1 cellular context compared by ENCODE assay signal in genomic region chr10:32445740-32446615, GRCh38.
A peak's percentile ranks its signal among the peaks of the same experiment; 100 is the strongest.
TF ChIP-seq lines count a peak whose summit lies in the region.

Gene CCDC7 (plus strand): TSS chr10:32446140. CDS start chr10:32451643, 5,503 bp downstream.

TF ChIP-seq in HEK293, 187 proteins besides CTCF, POLR2A, EP300 and RAD21 (continued from another document and continues in another):
- TF ChIP-seq ZNF37A (tag by site-specific recombination; IDR thresholded peaks at IDR 0.05): 0 out of 2 replicates have a peak, but pooled peaks have one; percentile 44
- peak; percentile 59 for TF ChIP-seq ZNF394 (tag by site-specific recombination; IDR thresholded peaks at IDR 0.05; ENCODE audit: borderline replicate concordance)
- peak; percentile 63 for TF ChIP-seq ZNF341 (tag by site-specific recombination; IDR thresholded peaks at IDR 0.05; ENCODE audit: low read depth)
- TF ChIP-seq HIC1 (tag by site-specific recombination; IDR thresholded peaks at IDR 0.05): peak; percentile 63
- TF ChIP-seq ZXDB (tag by site-specific recombination; IDR thresholded peaks at IDR 0.05): peak; percentile 26; the same call in 1 of the 2 replicates
- no peak for TF ChIP-seq ZNF324 (tag by site-specific recombination; IDR thresholded peaks at IDR 0.05)
- peak; percentile 92 for TF ChIP-seq ZNF660 (tag by site-specific recombination; IDR thresholded peaks at IDR 0.05)
- peak; percentile 77 for TF ChIP-seq ZNF10 (tag by site-specific recombination; IDR thresholded peaks at IDR 0.05)
- TF ChIP-seq ZNF362 (tag by site-specific recombination; IDR thresholded peaks at IDR 0.05): no peak
- TF ChIP-seq SP7 (tag by site-specific recombination; IDR thresholded peaks at IDR 0.05): peak; percentile 22; the same call in 1 of the 2 replicates
- no peak for TF ChIP-seq ZNF248 (tag by site-specific recombination; IDR thresholded peaks at IDR 0.05)
- 0 out of 2 replicates have a peak, but pooled peaks have one; percentile 21 for TF ChIP-seq REST (tag by site-specific recombination; IDR thresholded peaks at IDR 0.05)
- TF ChIP-seq ZNF843 (tag by site-specific recombination; IDR thresholded peaks at IDR 0.05): 0 out of 2 replicates have a peak, but pooled peaks have one; percentile 4
- TF ChIP-seq PATZ1 (tag by site-specific recombination; IDR thresholded peaks at IDR 0.05): peak; percentile 58; the same call in 1 of the 2 replicates
- no peak for TF ChIP-seq FEZF1 (tag by site-specific recombination; IDR thresholded peaks at IDR 0.05)
- TF ChIP-seq ZNF560 (tag by site-specific recombination; IDR thresholded peaks at IDR 0.05; ENCODE audit: borderline replicate concordance): 0 out of 2 replicates have a peak, but pooled peaks have one; percentile 68
- no peak for TF ChIP-seq ZNF530 (tag by site-specific recombination; IDR thresholded peaks at IDR 0.05; ENCODE audit: low read depth)
- TF ChIP-seq ZNF776 (tag by site-specific recombination; IDR thresholded peaks at IDR 0.05; ENCODE audit: borderline replicate concordance): no peak
- no peak for TF ChIP-seq ZNF701 (tag by site-specific recombination; IDR thresholded peaks at IDR 0.05)
- no peak for TF ChIP-seq INSM2 (tag by site-specific recombination; IDR thresholded peaks at IDR 0.05)
- TF ChIP-seq ZNF596 (tag by site-specific recombination; IDR thresholded peaks at IDR 0.05): 0 out of 2 replicates have a peak, but pooled peaks have one; percentile 32
- TF ChIP-seq KLF17 (tag by site-specific recombination; IDR thresholded peaks at IDR 0.05): no peak
- TF ChIP-seq ZNF518A (tag by site-specific recombination; conservative IDR thresholded peaks at IDR 0.05; ENCODE audit: low read depth): peak; percentile 57; the same call in 1 of the 2 replicates
- TF ChIP-seq ZNF221 (tag by site-specific recombination; IDR thresholded peaks at IDR 0.05; ENCODE audit: borderline replicate concordance): 0 out of 2 replicates have a peak, but pooled peaks have one; percentile 36
- peak; percentile 55 for TF ChIP-seq SETDB1 (IDR thresholded peaks at IDR 0.05; ENCODE audit: insufficient read length, low read length)
- TF ChIP-seq ZNF626 (tag by site-specific recombination; IDR thresholded peaks at IDR 0.05): 0 out of 2 replicates have a peak, but pooled peaks have one; percentile 45
- no peak for TF ChIP-seq ZIC2 (tag by site-specific recombination; IDR thresholded peaks at IDR 0.05)
- TF ChIP-seq ZSCAN16 (tag by site-specific recombination; IDR thresholded peaks at IDR 0.05): no peak
- TF ChIP-seq ZNF600 (tag by site-specific recombination; IDR thresholded peaks at IDR 0.05): peak; percentile 96
- TF ChIP-seq ZBTB48 (tag by site-specific recombination; IDR thresholded peaks at IDR 0.05): peak; percentile 77
- no peak for TF ChIP-seq TRIM28 (IDR thresholded peaks at IDR 0.05; ENCODE audit: borderline replicate concordance, low read length)
- no peak for TF ChIP-seq ZNF157 (tag by site-specific recombination; IDR thresholded peaks at IDR 0.05)
- TF ChIP-seq ZNF76 (tag by site-specific recombination; IDR thresholded peaks at IDR 0.05; ENCODE audit: borderline replicate concordance, low read depth): peak; percentile 83
- 0 out of 2 replicates have a peak, but pooled peaks have one; percentile 49 for TF ChIP-seq ZNF423 (tag by site-specific recombination; IDR thresholded peaks at IDR 0.05)
- 0 out of 2 replicates have a peak, but pooled peaks have one; percentile 13 for TF ChIP-seq ZNF366 (tag by site-specific recombination; conservative IDR thresholded peaks at IDR 0.05)
- TF ChIP-seq ZBTB26 (tag by site-specific recombination; optimal IDR thresholded peaks at IDR 0.05): peak; percentile 58
